ENCODE assay signal across 30 cellular contexts in the genomic region with DNA sequence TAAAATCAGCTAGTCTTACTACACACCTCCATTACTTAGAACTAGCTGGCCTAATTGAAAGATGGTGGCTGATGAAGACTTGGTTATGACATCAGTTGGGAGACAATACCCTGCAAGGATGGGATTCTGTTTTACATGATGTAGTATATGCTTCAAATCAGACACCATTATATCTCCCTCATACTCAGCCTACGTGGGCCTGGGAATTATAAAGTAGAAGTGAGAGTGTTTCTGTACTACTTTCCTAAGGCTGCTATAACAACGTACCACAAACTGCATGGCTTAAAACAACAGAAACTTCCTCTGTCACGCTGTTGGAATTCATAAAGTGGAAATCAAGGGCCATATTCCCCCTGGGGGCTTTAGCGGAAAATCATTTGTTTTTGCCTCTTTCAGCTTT.
"Had no signal": no experiment of that assay in that cellular context is flagged by ENCODE, and none has a peak within 500 bp of the region (broad histone marks: within the 10 kb centered on the region; RNA-seq: fewer than 3 reads in every experiment).

No MANE protein-coding gene starts in this region.

- ATAC-seq: esophagus mucosa; foreskin keratinocyte; gastroesophageal sphincter; heart left ventricle; left lobe of liver; natural killer cell treated with Interleukin-12 subunit alpha and Interleukin-12 subunit beta and Interleukin-15 and Interleukin-18, amount 100 ng/mL, for 72 hours; right lobe of liver had no signal

- H3K4me3 Mint-ChIP-seq: memory B cell; naive B cell; natural killer cell treated with Interleukin-12 subunit alpha and Interleukin-12 subunit beta and Interleukin-15 and Interleukin-18, amount 100 ng/mL, for 72 hours; neural crest cell; type B pancreatic cell had no signal

- H3K9me3 Mint-ChIP-seq: memory B cell, naive B cell, neural crest cell, type B pancreatic cell had no signal

- H3K36me3 ChIP-seq: gastroesophageal sphincter, heart left ventricle, neutrophil, right lobe of liver, stomach, tibial artery had no signal

- H3K36me3 Mint-ChIP-seq: memory B cell; naive B cell; natural killer cell treated with Interleukin-12 subunit alpha and Interleukin-12 subunit beta and Interleukin-15 and Interleukin-18, amount 100 ng/mL, for 72 hours; type B pancreatic cell had no signal

- H3K27ac Mint-ChIP-seq: memory B cell; natural killer cell treated with Interleukin-12 subunit alpha and Interleukin-12 subunit beta and Interleukin-15 and Interleukin-18, amount 100 ng/mL, for 72 hours; progenitor cell of endocrine pancreas; type B pancreatic cell had no signal

- H3K27ac ChIP-seq: dorsolateral prefrontal cortex, epithelial cell of prostate, foreskin keratinocyte, gastroesophageal sphincter, heart left ventricle, hepatocyte, neutrophil, parathyroid adenoma, right lobe of liver, stomach, testis, tibial artery had no signal

- H3K27me3 ChIP-seq: foreskin keratinocyte, gastroesophageal sphincter, heart left ventricle, hepatocyte, neutrophil, right lobe of liver, stomach, testis, tibial artery had no signal

- H3K4me3 ChIP-seq: dorsolateral prefrontal cortex, gastroesophageal sphincter, heart left ventricle, hepatocyte, lung, right lobe of liver, smooth muscle cell, stomach, testis, tibial artery had no signal

- DNase-seq: dorsolateral prefrontal cortex; effector CD4-positive, alpha-beta T cell; foreskin keratinocyte; heart left ventricle; kidney; naive B cell; right lobe of liver; stimulated activated CD4-positive, alpha-beta T cell treated with anti-CD3 and anti-CD28 coated beads, Interleukin-12 subunit alpha, Interleukin-12 subunit beta, amount 100 ng/mL, for 4 hours; stimulated activated CD4-positive, alpha-beta T cell treated with anti-CD3 and anti-CD28 coated beads, Interleukin-1b, Interleukin-23, amount 100 ng/mL, for 48 hours; stimulated activated CD4-positive, alpha-beta T cell treated with anti-CD3 and anti-CD28 coated beads, Interleukin-4, amount 100 ng/mL, for 1 hour; stimulated activated CD8-positive, alpha-beta memory T cell treated with anti-CD3 and anti-CD28 coated beads, Interleukin-4, amount 100 ng/mL, for 48 hours; stimulated activated naive CD4-positive, alpha-beta T cell treated with Interleukin-2 at 50 U/mL for 16 hours; stomach; substantia nigra; testis; tibial artery had no signal

- H3K27me3 Mint-ChIP-seq: memory B cell, naive B cell, progenitor cell of endocrine pancreas, type B pancreatic cell had no signal
